Comparison of ENCODE assay signal across 4 cellular contexts in the genomic region with DNA sequence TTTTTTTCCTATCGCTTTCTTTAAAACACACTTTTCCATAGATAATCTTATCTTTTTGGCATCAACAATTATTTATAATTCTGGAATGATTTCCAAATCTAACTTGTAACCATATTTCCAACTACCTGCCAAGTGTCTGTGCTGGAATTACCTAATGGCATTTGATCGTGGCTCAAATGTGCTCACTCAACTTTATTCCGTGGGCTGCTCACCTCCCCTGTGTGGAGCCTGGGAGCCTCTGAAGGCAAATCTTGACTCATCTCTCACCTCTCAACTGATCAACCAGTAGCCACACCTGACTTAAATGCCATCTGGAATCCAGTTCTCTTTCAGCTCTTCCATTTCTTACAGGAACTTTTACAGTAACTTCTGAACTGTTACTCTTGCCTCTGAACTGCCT.
"Had no signal": no experiment of that assay in that cellular context is flagged by ENCODE, and none has a peak within 500 bp of the region (broad histone marks: within the 10 kb centered on the region; RNA-seq: fewer than 3 reads in every experiment).

No MANE protein-coding gene starts in this region.

- H3K36me3 Mint-ChIP-seq: IgD-negative memory B cell had no signal

- H3K27ac Mint-ChIP-seq: GM23338, H9, IgD-negative memory B cell had no signal

- H3K4me3 ChIP-seq: GM23338 had no signal

- H3K4me1 Mint-ChIP-seq: GM23338, H9, IgD-negative memory B cell had no signal

- H3K9me3 Mint-ChIP-seq: GM23338, H9 had no signal

- DNase-seq: H9, HCEC 1CT had no signal

- ATAC-seq: GM23338 had no signal

- H3K4me3 Mint-ChIP-seq: GM23338, H9, IgD-negative memory B cell had no signal

- H2AFZ ChIP-seq: GM23338 had no signal

- H3K4me2 ChIP-seq: GM23338 had no signal

- H3K27me3 Mint-ChIP-seq: IgD-negative memory B cell had no signal
